Comparison of ENCODE assay signal across 23 cellular contexts in the genomic region with DNA sequence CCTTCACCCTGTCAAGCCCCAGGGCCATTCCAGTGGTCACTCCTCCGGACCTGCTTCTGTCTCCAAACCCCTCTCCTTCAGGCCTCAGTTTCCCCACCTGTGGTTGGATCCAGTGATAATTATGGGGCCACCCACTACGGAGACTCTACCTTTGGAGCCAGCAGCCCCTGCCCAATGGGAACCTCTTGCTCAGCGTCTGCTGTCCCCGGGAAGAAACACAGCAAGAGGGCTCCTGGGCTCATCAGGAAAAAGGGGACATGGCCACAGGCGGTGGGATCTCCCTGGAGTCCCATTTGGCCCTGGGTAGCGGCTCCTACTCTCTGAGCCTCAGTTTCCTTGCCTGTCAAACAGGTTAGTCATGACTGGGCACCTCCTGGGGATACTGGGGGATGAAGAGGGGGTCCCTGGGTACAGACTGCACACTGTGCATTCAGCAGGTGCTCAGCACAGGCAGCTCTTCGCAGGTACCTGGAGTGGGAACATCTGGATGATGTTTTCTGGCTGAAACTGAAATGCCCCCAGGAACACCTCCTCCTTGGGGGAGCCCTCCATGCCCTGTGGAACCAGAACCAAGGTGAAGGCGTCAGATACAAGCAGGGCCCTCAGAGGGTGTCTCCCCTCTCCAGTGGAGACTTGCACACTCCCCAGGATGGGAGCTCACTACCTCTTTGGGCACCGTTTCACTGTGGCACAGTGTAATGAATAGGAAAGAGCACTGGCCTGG. TPM values are rescaled to one million over a fixed set of nuclear protein-coding genes. Genes with fewer than 3 reads are reported as not detected.
"Had no signal": no experiment of that assay in that cellular context is flagged by ENCODE, and none has a peak within 500 bp of the region (broad histone marks: within the 10 kb centered on the region; RNA-seq: fewer than 3 reads in every experiment).

No MANE protein-coding gene starts in this region.

- H3K36me3 ChIP-seq: adrenal gland, gastroesophageal sphincter, heart left ventricle, stomach, thoracic aorta had no signal

- H3K27me3 Mint-ChIP-seq: activated B cell treated with CpG ODN at 0.5 μM for 24 hours; activated CD8-positive, alpha-beta T cell treated with anti-CD3 and anti-CD28 coated beads for 36 hours had no signal

- H3K27ac ChIP-seq: adrenal gland, gastroesophageal sphincter, stomach, thoracic aorta had no signal

- H3K4me1 Mint-ChIP-seq: activated B cell treated with CpG ODN at 0.5 μM for 24 hours, immature natural killer cell had no signal

- DNase-seq: activated B cell treated with CpG ODN at 0.5 μM for 24 hours; activated CD4-positive, alpha-beta T cell treated with anti-CD3 and anti-CD28 coated beads for 4 hours; activated CD8-positive, alpha-beta T cell treated with anti-CD3 and anti-CD28 coated beads for 36 hours; activated T-cell treated with anti-CD3 and anti-CD28 coated beads, Interleukin-2, amount 50 U/mL, for 1 hour; adrenal gland; immature natural killer cell; kidney glomerular epithelial cell; left ventricle myocardium superior; stimulated activated CD4-positive, alpha-beta T cell treated with anti-CD3 and anti-CD28 coated beads, Interleukin-15, amount 100 ng/mL, for 24 hours; stimulated activated CD4-positive, alpha-beta T cell treated with anti-CD3 and anti-CD28 coated beads, Interleukin-2, amount 100 ng/mL, for 48 hours; stomach had no signal

- H3K9me3 ChIP-seq: adrenal gland, gastroesophageal sphincter, heart left ventricle, stomach, thoracic aorta had no signal

- H3K9me3 Mint-ChIP-seq: activated B cell treated with CpG ODN at 0.5 μM for 24 hours; activated CD8-positive, alpha-beta T cell treated with anti-CD3 and anti-CD28 coated beads for 36 hours; activated naive CD4-positive, alpha-beta T cell treated with anti-CD3 and anti-CD28 coated beads, Interleukin-2, amount 50 U/mL, for 72 hours; immature natural killer cell; T-helper 2 cell treated with Interferon-gamma antibody and Interleukin-4, amounts not matched to agents 5 μg/mL and 100 μg/mL, for 36 hours had no signal

- H3K4me3 Mint-ChIP-seq: activated B cell treated with CpG ODN at 0.5 μM for 24 hours; activated CD8-positive, alpha-beta T cell treated with anti-CD3 and anti-CD28 coated beads for 36 hours; immature natural killer cell; T-helper 2 cell treated with Interferon-gamma antibody and Interleukin-4, amounts not matched to agents 5 μg/mL and 100 μg/mL, for 36 hours had no signal

- H3K36me3 Mint-ChIP-seq: activated naive CD4-positive, alpha-beta T cell treated with anti-CD3 and anti-CD28 coated beads, Interleukin-2, amount 50 U/mL, for 72 hours; immature natural killer cell had no signal

- H3K4me1 ChIP-seq: adrenal gland had no signal

- H3K4me3 ChIP-seq: adrenal gland, gastroesophageal sphincter, heart left ventricle, stomach, thoracic aorta had no signal

- H3K27me3 ChIP-seq: adrenal gland, heart left ventricle had no signal

- ATAC-seq: activated CD8-positive, alpha-beta T cell treated with anti-CD3 and anti-CD28 coated beads for 36 hours; activated naive CD4-positive, alpha-beta T cell treated with anti-CD3 and anti-CD28 coated beads, Interleukin-2, amount 50 U/mL, for 72 hours; esophagus mucosa; gastroesophageal sphincter; heart left ventricle had no signal

- H3K27ac Mint-ChIP-seq: activated B cell treated with CpG ODN at 0.5 μM for 24 hours; activated CD8-positive, alpha-beta T cell treated with anti-CD3 and anti-CD28 coated beads for 36 hours; immature natural killer cell; progenitor cell of endocrine pancreas; T-helper 2 cell treated with Interferon-gamma antibody and Interleukin-4, amounts not matched to agents 5 μg/mL and 100 μg/mL, for 36 hours had no signal

RNA-seq across cellular contexts. Expression of gene SUN5, which starts 19.4 kb away (rescaled TPM):
- total RNA-seq: activated B cell treated with CpG ODN at 0.5 μM for 24 hours; activated CD8-positive, alpha-beta T cell treated with anti-CD3 and anti-CD28 coated beads for 36 hours; activated naive CD4-positive, alpha-beta T cell treated with anti-CD3 and anti-CD28 coated beads, Interleukin-2, amount 50 U/mL, for 72 hours; adrenal gland; bronchial epithelial cell; esophagus mucosa; gastroesophageal sphincter; heart left ventricle; left ventricle myocardium superior; mononuclear cell; omental fat pad; progenitor cell of endocrine pancreas; skeletal muscle tissue; stomach; thoracic aorta; ureter had no signal

RNA-seq across cellular contexts. Expression of gene BPIFB2, which starts 22.7 kb away (rescaled TPM):
- total RNA-seq: activated B cell treated with CpG ODN at 0.5 μM for 24 hours; activated CD8-positive, alpha-beta T cell treated with anti-CD3 and anti-CD28 coated beads for 36 hours; activated naive CD4-positive, alpha-beta T cell treated with anti-CD3 and anti-CD28 coated beads, Interleukin-2, amount 50 U/mL, for 72 hours; bronchial epithelial cell; heart left ventricle; left ventricle myocardium superior; mononuclear cell; omental fat pad; progenitor cell of endocrine pancreas; skeletal muscle tissue; stomach; thoracic aorta; ureter had no signal

RNA-seq across cellular contexts. Expression of gene BPIFB6, which starts 46.7 kb away (rescaled TPM):
- total RNA-seq: activated B cell treated with CpG ODN at 0.5 μM for 24 hours; activated CD8-positive, alpha-beta T cell treated with anti-CD3 and anti-CD28 coated beads for 36 hours; activated naive CD4-positive, alpha-beta T cell treated with anti-CD3 and anti-CD28 coated beads, Interleukin-2, amount 50 U/mL, for 72 hours; adrenal gland; bronchial epithelial cell; esophagus mucosa; gastroesophageal sphincter; heart left ventricle; left ventricle myocardium superior; mononuclear cell; omental fat pad; progenitor cell of endocrine pancreas; skeletal muscle tissue; stomach; thoracic aorta; ureter had no signal
